ENCODE assay signal across 20 cellular contexts in genomic region chr16:54488729-54489128, GRCh38.
A peak's percentile ranks its signal among the peaks of the same experiment; 100 is the strongest.
DNase-seq lines count a peak whose midpoint lies in the region; ATAC-seq and TF ChIP-seq lines count a peak whose summit lies in the region.
"Had no signal": no experiment of that assay in that cellular context is flagged by ENCODE, and none has a peak within 500 bp of the region (broad histone marks: within the 10 kb centered on the region; RNA-seq: fewer than 3 reads in every experiment).

No MANE protein-coding gene starts in this region.

- WGBS in right cardiac atrium = 53% methylated on average over 3 of the region's 3 CpGs
- 28 to 33% methylated on average over 3 of the region's 3 CpGs for WGBS in aorta, 2 donors

- H3K27ac ChIP-seq in right cardiac atrium (ENCODE audit: low read length) (peak overlapping the region; percentile 38), aorta (ENCODE audit: low read depth in 1 of 2, low read length in 2 of 2) (no peak overlapping the region)
- H3K27ac ChIP-seq: GM23248 had no signal

- no peaks in the 10 kb centered on the region for H3K36me3 ChIP-seq in aorta (ENCODE audit: control insufficient read depth in 1 of 2, insufficient read depth in 2 of 2, low read length in 1 of 2)
- H3K36me3 ChIP-seq: BE2C had no signal

- H3K4me1 ChIP-seq in right cardiac atrium (ENCODE audit: control insufficient read depth, insufficient read depth, low read length) (peaks cover 4% of the 10 kb centered on the region), aorta (ENCODE audit: control insufficient read depth in 1 of 2, insufficient read depth in 2 of 2, low read length in 2 of 2) (no peaks in the 10 kb centered on the region)
- H3K4me1 ChIP-seq: BE2C had no signal

- ATAC-seq in right cardiac atrium (peak; percentile 56 to 57), aorta (ENCODE audit: low FRiP score) (peak; percentile 43), HG03439 (IDR thresholded peaks at IDR 0.05; ENCODE audit: unreplicated experiment) (no peak)
- ATAC-seq: GM12878, HCT116, PC-3 had no signal

- intact Hi-C loops in right cardiac atrium (cut with DNase I) = no loop called here
- intact Hi-C loops in aorta (cut with DNase I) = no loop called here

- DNase-seq in DMS79 treated with DMSO at 0.1 percent for 48 hours (lab: John Stamatoyannopoulos, UW) = peak; percentile 24
- no peak for DNase-seq in DMS79 (lab: John Stamatoyannopoulos, UW)
- peak; percentile 23 for DNase-seq in fibroblast of the aortic adventitia (ENCODE audit: low read depth)
- no peak for DNase-seq in right cardiac atrium
- DNase-seq in aorta = no peak
- no peak for DNase-seq in epidermal melanocyte (ENCODE audit: insufficient read length, low spot score)
- DNase-seq in NCI-H1417 (lab: John Stamatoyannopoulos, UW) = no peak
- DNase-seq: 8988T; CD4-positive, CD25-positive, alpha-beta regulatory T cell; EL; MM.1S; NCI-H1694; NCI-H510A; PC-3; RPMI8226 had no signal

- no peak for TF ChIP-seq CTCF in fibroblast of the aortic adventitia (IDR thresholded peaks at IDR 0.05; ENCODE audit: insufficient read depth, low read length)

- H3K9me3 ChIP-seq in right cardiac atrium (ENCODE audit: control insufficient read depth, low read length) (no peaks in the 10 kb centered on the region), aorta (ENCODE audit: control insufficient read depth, low read length) (no peaks in the 10 kb centered on the region)
- H3K9me3 ChIP-seq: BE2C had no signal

- H3K4me3 ChIP-seq in fibroblast of the aortic adventitia (ENCODE audit: low read depth, low read length) (no peak overlapping the region), right cardiac atrium (ENCODE audit: low read length) (no peak overlapping the region), aorta (ENCODE audit: low read length in 2 of 2) (no peak overlapping the region)
- H3K4me3 ChIP-seq: GM12878, GM23248 had no signal

- H3K27me3 ChIP-seq in right cardiac atrium (ENCODE audit: control insufficient read depth, insufficient read depth) = no peaks in the 10 kb centered on the region
- H3K27me3 ChIP-seq in aorta (ENCODE audit: control insufficient read depth in 1 of 2, insufficient read depth in 2 of 2, low read length in 1 of 2) = no peaks in the 10 kb centered on the region

Comparison
In these comparisons a context has a peak if more than half of its experiments do, and no peak if none do; other contexts are left out.
1. DNase-seq: peak in DMS79 treated with DMSO at 0.1 percent for 48 hours (single experiment) and fibroblast of the aortic adventitia (single experiment); none in DMS79 (single experiment), right cardiac atrium (0 of 3), aorta (0 of 2), epidermal melanocyte (single experiment) and NCI-H1417 (0 of 3).